Comparison of ENCODE assay signal across 1 cellular context in genomic region chrX:46628406-46629371, GRCh38.
A peak's percentile ranks its signal among the peaks of the same experiment; 100 is the strongest.
TF ChIP-seq lines count a peak whose summit lies in the region.

No MANE protein-coding gene starts in this region.

TF ChIP-seq in GM12878, 131 proteins besides CTCF, POLR2A, EP300 and RAD21 (continued from another document and continues in another):
- TF ChIP-seq ZBTB33 (IDR thresholded peaks at IDR 0.05) (no peak), GABPA (IDR thresholded peaks at IDR 0.05; ENCODE audit: low read depth) (0 out of 2 replicates have a peak, but pooled peaks have one; percentile 37), PML (IDR thresholded peaks at IDR 0.05; ENCODE audit: low read length) (0 out of 2 replicates have a peak, but pooled peaks have one; percentile 46), RFX5 (IDR thresholded peaks at IDR 0.05; ENCODE audit: low read depth, low read length) (no peak), CBX5 (IDR thresholded peaks at IDR 0.05; ENCODE audit: low read depth) (no peak), MEF2B (IDR thresholded peaks at IDR 0.05; ENCODE audit: partially characterized antibody, poor library complexity, severe bottlenecking) (peak; percentile 78), SMAD5 (IDR thresholded peaks at IDR 0.05; ENCODE audit: low read depth) (no peak; the same call in 1 of the 2 replicates), GATAD2B (conservative IDR thresholded peaks at IDR 0.05; ENCODE audit: low read depth) (peak; percentile 62), ZBED1 (IDR thresholded peaks at IDR 0.05; ENCODE audit: borderline replicate concordance) (peak; percentile 87; the same call in 1 of the 2 replicates), ZNF217 (IDR thresholded peaks at IDR 0.05) (no peak), ZZZ3 (IDR thresholded peaks at IDR 0.05; ENCODE audit: control insufficient read depth, insufficient read length, low read depth) (no peak), YBX1 (IDR thresholded peaks at IDR 0.05) (no peak), JUND (IDR thresholded peaks at IDR 0.05; ENCODE audit: low read depth, low read length) (peak; percentile 17; the same call in 1 of the 2 replicates), RELA (IDR thresholded peaks at IDR 0.05; ENCODE audit: borderline replicate concordance, partially characterized antibody) (peak; percentile 64), SREBF1 (IDR thresholded peaks at IDR 0.05; ENCODE audit: low read length) (no peak), USF2 (IDR thresholded peaks at IDR 0.05; ENCODE audit: borderline replicate concordance, low read depth, low read length) (peak; percentile 5; the same call in 1 of the 2 replicates), CEBPB (IDR thresholded peaks at IDR 0.05; ENCODE audit: borderline replicate concordance in 1 of 2, low read depth in 2 of 2, low read length in 2 of 2) (peak in 1 of 2 experiments; percentile 77; a peak in 1 of 4 replicates), ZBTB11 (CRISPR knock-in tag; IDR thresholded peaks at IDR 0.05) (no peak), RB1 (IDR thresholded peaks at IDR 0.05; ENCODE audit: borderline replicate concordance) (no peak), STAT3 (IDR thresholded peaks at IDR 0.05; ENCODE audit: low read depth, low read length) (0 out of 2 replicates have a peak, but pooled peaks have one; percentile 62), MAX (IDR thresholded peaks at IDR 0.05; ENCODE audit: low read depth, low read length) (peak; percentile 35; the same call in 1 of the 2 replicates), MTA2 (IDR thresholded peaks at IDR 0.05; ENCODE audit: low read depth) (peak; percentile 68), ZNF687 (IDR thresholded peaks at IDR 0.05) (no peak; the same call in 1 of the 2 replicates), ZBTB40 (IDR thresholded peaks at IDR 0.05; ENCODE audit: borderline replicate concordance) (no peak), RAD51 (IDR thresholded peaks at IDR 0.05) (peak; percentile 89), FOS (IDR thresholded peaks at IDR 0.05; ENCODE audit: borderline replicate concordance, extremely low read depth, insufficient read length) (no peak), POLR2AphosphoS5 (IDR thresholded peaks at IDR 0.05; ENCODE audit: low read length) (peak; percentile 39; the same call in 1 of the 2 replicates), SRF (IDR thresholded peaks at IDR 0.05; ENCODE audit: low read depth in 2 of 2, low read length in 2 of 2) (0 out of 4 replicates have a peak, but pooled peaks of 1 of the 2 experiments have one; percentile 8), HDGF (IDR thresholded peaks at IDR 0.05) (no peak), CREM (IDR thresholded peaks at IDR 0.05; ENCODE audit: low read depth) (peak; percentile 75; the same call in 1 of the 2 replicates), KDM1A (IDR thresholded peaks at IDR 0.05; ENCODE audit: borderline replicate concordance) (no peak), NFIC (IDR thresholded peaks at IDR 0.05; ENCODE audit: low read depth, low read length) (peak; percentile 89), RBBP5 (conservative IDR thresholded peaks at IDR 0.05) (no peak), NBN (IDR thresholded peaks at IDR 0.05) (peak; percentile 38; the same call in 1 of the 2 replicates)
- TF ChIP-seq, protein P1, sequence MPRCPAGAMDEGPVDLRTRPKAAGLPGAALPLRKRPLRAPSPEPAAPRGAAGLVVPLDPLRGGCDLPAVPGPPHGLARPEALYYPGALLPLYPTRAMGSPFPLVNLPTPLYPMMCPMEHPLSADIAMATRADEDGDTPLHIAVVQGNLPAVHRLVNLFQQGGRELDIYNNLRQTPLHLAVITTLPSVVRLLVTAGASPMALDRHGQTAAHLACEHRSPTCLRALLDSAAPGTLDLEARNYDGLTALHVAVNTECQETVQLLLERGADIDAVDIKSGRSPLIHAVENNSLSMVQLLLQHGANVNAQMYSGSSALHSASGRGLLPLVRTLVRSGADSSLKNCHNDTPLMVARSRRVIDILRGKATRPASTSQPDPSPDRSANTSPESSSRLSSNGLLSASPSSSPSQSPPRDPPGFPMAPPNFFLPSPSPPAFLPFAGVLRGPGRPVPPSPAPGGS (IDR thresholded peaks at IDR 0.05; ENCODE audit: borderline replicate concordance, insufficient read depth, low read depth, low read length, poor library complexity, severe bottlenecking), result no peak
- TF ChIP-seq, protein P2, sequence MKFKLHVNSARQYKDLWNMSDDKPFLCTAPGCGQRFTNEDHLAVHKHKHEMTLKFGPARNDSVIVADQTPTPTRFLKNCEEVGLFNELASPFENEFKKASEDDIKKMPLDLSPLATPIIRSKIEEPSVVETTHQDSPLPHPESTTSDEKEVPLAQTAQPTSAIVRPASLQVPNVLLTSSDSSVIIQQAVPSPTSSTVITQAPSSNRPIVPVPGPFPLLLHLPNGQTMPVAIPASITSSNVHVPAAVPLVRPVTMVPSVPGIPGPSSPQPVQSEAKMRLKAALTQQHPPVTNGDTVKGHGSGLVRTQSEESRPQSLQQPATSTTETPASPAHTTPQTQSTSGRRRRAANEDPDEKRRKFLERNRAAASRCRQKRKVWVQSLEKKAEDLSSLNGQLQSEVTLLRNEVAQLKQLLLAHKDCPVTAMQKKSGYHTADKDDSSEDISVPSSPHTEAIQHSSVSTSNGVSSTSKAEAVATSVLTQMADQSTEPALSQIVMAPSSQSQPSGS (IDR thresholded peaks at IDR 0.05; ENCODE audit: low read length), result peak; percentile 95
- TF ChIP-seq, protein P3, sequence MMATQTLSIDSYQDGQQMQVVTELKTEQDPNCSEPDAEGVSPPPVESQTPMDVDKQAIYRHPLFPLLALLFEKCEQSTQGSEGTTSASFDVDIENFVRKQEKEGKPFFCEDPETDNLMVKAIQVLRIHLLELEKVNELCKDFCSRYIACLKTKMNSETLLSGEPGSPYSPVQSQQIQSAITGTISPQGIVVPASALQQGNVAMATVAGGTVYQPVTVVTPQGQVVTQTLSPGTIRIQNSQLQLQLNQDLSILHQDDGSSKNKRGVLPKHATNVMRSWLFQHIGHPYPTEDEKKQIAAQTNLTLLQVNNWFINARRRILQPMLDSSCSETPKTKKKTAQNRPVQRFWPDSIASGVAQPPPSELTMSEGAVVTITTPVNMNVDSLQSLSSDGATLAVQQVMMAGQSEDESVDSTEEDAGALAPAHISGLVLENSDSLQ (IDR thresholded peaks at IDR 0.05), result peak; percentile 19; the same call in 1 of the 2 replicates
- TF ChIP-seq, protein P4, sequence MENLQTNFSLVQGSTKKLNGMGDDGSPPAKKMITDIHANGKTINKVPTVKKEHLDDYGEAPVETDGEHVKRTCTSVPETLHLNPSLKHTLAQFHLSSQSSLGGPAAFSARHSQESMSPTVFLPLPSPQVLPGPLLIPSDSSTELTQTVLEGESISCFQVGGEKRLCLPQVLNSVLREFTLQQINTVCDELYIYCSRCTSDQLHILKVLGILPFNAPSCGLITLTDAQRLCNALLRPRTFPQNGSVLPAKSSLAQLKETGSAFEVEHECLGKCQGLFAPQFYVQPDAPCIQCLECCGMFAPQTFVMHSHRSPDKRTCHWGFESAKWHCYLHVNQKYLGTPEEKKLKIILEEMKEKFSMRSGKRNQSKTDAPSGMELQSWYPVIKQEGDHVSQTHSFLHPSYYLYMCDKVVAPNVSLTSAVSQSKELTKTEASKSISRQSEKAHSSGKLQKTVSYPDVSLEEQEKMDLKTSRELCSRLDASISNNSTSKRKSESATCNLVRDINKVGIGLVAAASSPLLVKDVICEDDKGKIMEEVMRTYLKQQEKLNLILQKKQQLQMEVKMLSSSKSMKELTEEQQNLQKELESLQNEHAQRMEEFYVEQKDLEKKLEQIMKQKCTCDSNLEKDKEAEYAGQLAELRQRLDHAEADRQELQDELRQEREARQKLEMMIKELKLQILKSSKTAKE (IDR thresholded peaks at IDR 0.05; ENCODE audit: low read depth, poor library complexity, severe bottlenecking), result peak; percentile 75
